ENCODE assay signal across 16 cellular contexts in genomic region chr17:47875586-47875985, GRCh38. TPM values are rescaled to one million over a fixed set of nuclear protein-coding genes. Genes with fewer than 3 reads are reported as not detected.
DNase-seq lines count a peak whose midpoint lies in the region; ATAC-seq, FAIRE-seq and TF ChIP-seq lines count a peak whose summit lies in the region.
"Had no signal": no experiment of that assay in that cellular context is flagged by ENCODE, and none has a peak within 500 bp of the region (broad histone marks: within the 10 kb centered on the region; RNA-seq: fewer than 3 reads in every experiment).

No MANE protein-coding gene starts in this region.

- no peak overlapping the region for H3K4ac ChIP-seq in neuronal stem cell (ENCODE audit: low read length)

- FAIRE-seq in HepG2 (lab: Jason Lieb, UNC): no peak
- FAIRE-seq: GM12892 had no signal

- no peak overlapping the region for H3K14ac ChIP-seq in neuronal stem cell (ENCODE audit: low read length)

- BruUV-seq in HepG2 (replicated peaks; lab: Mats Ljungman, UMichigan): no TSS peak

- H3K79me1 ChIP-seq in neuronal stem cell (ENCODE audit: low read depth, low read length): no peaks in the 10 kb centered on the region

- H3K27me3 ChIP-seq in OCI-LY3 (ENCODE audit: low read depth, low read length): no peaks in the 10 kb centered on the region
- H3K27me3 ChIP-seq in HepG2 (ENCODE audit: control insufficient read depth in 1 of 2, insufficient read depth in 2 of 2, low read length in 2 of 2): peaks cover 5 to 56% of the 10 kb centered on the region in 2 experiments; a peak in 4 of 5 replicates
- H3K27me3 ChIP-seq in neuronal stem cell (ENCODE audit: control insufficient read depth in 3 of 3, insufficient read depth in 3 of 3, low read depth in 1 of 3, low read length in 3 of 3): peaks cover 0 to 89% (median 19%) of the 10 kb centered on the region in 3 experiments

- H2AFZ ChIP-seq in OCI-LY3 (ENCODE audit: low read depth, low read length): no peak overlapping the region
- no peak overlapping the region for H2AFZ ChIP-seq in HepG2 (ENCODE audit: low read length)
- H2AFZ ChIP-seq in neuronal stem cell (ENCODE audit: low read length): no peak overlapping the region

- POLR2A ChIA-PET in HepG2 (lab: Yijun Ruan, JAX): no interaction called here

- no peak overlapping the region for H3K4me3 ChIP-seq in OCI-LY3 (ENCODE audit: low read length)
- no peak overlapping the region for H3K4me3 ChIP-seq in HepG2 (replicated peaks in 1 of 3; ENCODE audit: insufficient read depth in 1 of 3, low read depth in 2 of 3, low read length in 3 of 3)
- no peak overlapping the region for H3K4me3 ChIP-seq in neuronal stem cell (ENCODE audit: low read length in 2 of 2)

- no peak overlapping the region for H2BK5ac ChIP-seq in neuronal stem cell (ENCODE audit: low read length)

- in situ Hi-C loops in HepG2 (cut with HindIII; ENCODE audit: extremely low pct_ligation_motif_present, low pct_unique_long_range_greater_than_20kb): no loop called here

- peak; percentile 43 for DNase-seq in EH (ENCODE audit: low read depth)
- no peak for DNase-seq in HepG2 (ENCODE audit: low spot score)
- DNase-seq in neuronal stem cell (ENCODE audit: low spot score): no peak
- no peak for DNase-seq in Right ventricle myocardium inferior (ENCODE audit: missing footprints)
- no peak for DNase-seq in stimulated activated CD4-positive, alpha-beta T cell treated with anti-CD3 and anti-CD28 coated beads, Interleukin-2, amount 100 ng/mL, for 24 hours
- no peak for DNase-seq in retina
- DNase-seq: CD8-positive, alpha-beta memory T cell; H7; MV-4-11; NCI-H1417 treated with DMSO at 0.1 percent for 48 hours; NCI-H2029; NCI-H510A; NCI-H774 had no signal

- H2AK5ac ChIP-seq in neuronal stem cell (ENCODE audit: low read depth, low read length): peak overlapping the region; percentile 81

- TF ChIP-seq CTCF in OCI-LY3 (IDR thresholded peaks at IDR 0.05; ENCODE audit: low read depth, low read length) (no peak), HepG2 (CRISPR knock-in tag; IDR thresholded peaks at IDR 0.05) (no peak)

- H3K9me3 ChIP-seq in OCI-LY3 (ENCODE audit: insufficient read depth, low read length): no peaks in the 10 kb centered on the region
- H3K9me3 ChIP-seq in HepG2 (ENCODE audit: low read length): no peaks in the 10 kb centered on the region
- no peaks in the 10 kb centered on the region for H3K9me3 ChIP-seq in neuronal stem cell (replicated peaks in 1 of 2; ENCODE audit: control insufficient read depth in 2 of 2, insufficient read depth in 1 of 2, low read depth in 1 of 2, low read length in 2 of 2)

- intact Hi-C loops in HepG2 (cut with micrococcal nuclease; ENCODE audit: unreplicated experiment): no loop called here
- intact Hi-C loops in Right ventricle myocardium inferior (cut with DNase I): no loop called here

- H2BK15ac ChIP-seq in neuronal stem cell (ENCODE audit: low read length): no peak overlapping the region

- H4K91ac ChIP-seq in neuronal stem cell (ENCODE audit: low read depth, low read length, poor library complexity): no peak overlapping the region

- peak overlapping the region; percentile 50 for H3K4me2 ChIP-seq in OCI-LY3 (ENCODE audit: low read length)
- H3K4me2 ChIP-seq in HepG2 (ENCODE audit: low read depth, low read length): no peak overlapping the region; the same call in 1 of the 2 replicates
- H3K4me2 ChIP-seq in neuronal stem cell (ENCODE audit: insufficient read depth, low read length, poor library complexity, severe bottlenecking): no peak overlapping the region

- no peaks in the 10 kb centered on the region for H3K79me2 ChIP-seq in OCI-LY3 (ENCODE audit: low read length)
- H3K79me2 ChIP-seq in HepG2 (ENCODE audit: insufficient read depth, low read length): no peaks in the 10 kb centered on the region

- H3K9ac ChIP-seq in OCI-LY3 (ENCODE audit: low read length) (peak overlapping the region; percentile 62; the same call in 1 of the 2 replicates), HepG2 (ENCODE audit: insufficient read depth, low read depth, low read length) (no peak overlapping the region), neuronal stem cell (ENCODE audit: low read depth, low read length, poor library complexity) (no peak overlapping the region)

- no peak overlapping the region for H2BK120ac ChIP-seq in neuronal stem cell (ENCODE audit: low read depth, low read length)

- peak overlapping the region; percentile 98 for H3K27ac ChIP-seq in OCI-LY3 (ENCODE audit: low read length)
- no peak overlapping the region for H3K27ac ChIP-seq in HepG2 (ENCODE audit: extremely low read length, insufficient read depth, low read length)
- no peak overlapping the region for H3K27ac ChIP-seq in neuronal stem cell (replicated peaks; ENCODE audit: low read length)

- TF ChIP-seq EP300 in HepG2 (IDR thresholded peaks at IDR 0.05; ENCODE audit: low read depth in 2 of 2, low read length in 2 of 2): no peak
- no peak for TF ChIP-seq EP300 in HepG2 (CRISPR knock-in tag; IDR thresholded peaks at IDR 0.05; ENCODE audit: borderline replicate concordance)

- no peak for TF ChIP-seq RAD21 in HepG2 (CRISPR knock-in tag; IDR thresholded peaks at IDR 0.05)

- TF ChIP-seq POLR2A in HepG2 (IDR thresholded peaks at IDR 0.05; ENCODE audit: insufficient read depth in 1 of 2, low read depth in 2 of 2, low read length in 2 of 2): no peak

- CTCF ChIA-PET in HepG2 (lab: Yijun Ruan, JAX; ENCODE audit: low intra/inter-chr PET ratio, low total read pairs): no interaction called here

- no peak overlapping the region for H3K18ac ChIP-seq in neuronal stem cell (ENCODE audit: low read length)

- H4K20me1 ChIP-seq in OCI-LY3 (ENCODE audit: insufficient read depth, low read length): no peaks in the 10 kb centered on the region
- H4K20me1 ChIP-seq in HepG2 (ENCODE audit: insufficient read depth, low read length): no peaks in the 10 kb centered on the region

- H3K4me1 ChIP-seq in OCI-LY3 (ENCODE audit: low read length) (peaks cover 92% of the 10 kb centered on the region), HepG2 (ENCODE audit: insufficient read depth, low read length) (peaks cover 19% of the 10 kb centered on the region), neuronal stem cell (ENCODE audit: control insufficient read depth in 2 of 2, insufficient read depth in 1 of 2, low read depth in 1 of 2, low read length in 2 of 2) (peaks cover 0 to 17% of the 10 kb centered on the region in 2 donors)

- peak; percentile 17; the same call in 1 of the 3 replicates for ATAC-seq in HepG2
- ATAC-seq in Right ventricle myocardium inferior: no peak
- no peak for ATAC-seq in HG03469 (IDR thresholded peaks at IDR 0.05; ENCODE audit: unreplicated experiment)

- H2BK12ac ChIP-seq in neuronal stem cell (ENCODE audit: low read length): no peak overlapping the region

- H3K23ac ChIP-seq in neuronal stem cell (ENCODE audit: low read depth, low read length, poor library complexity): no peak overlapping the region

- no peak overlapping the region for H4K8ac ChIP-seq in neuronal stem cell (ENCODE audit: low read depth, low read length)

- H3K36me3 ChIP-seq in OCI-LY3 (replicated peaks; ENCODE audit: low read depth, low read length) (no peaks in the 10 kb centered on the region), HepG2 (replicated peaks in 1 of 2; ENCODE audit: control insufficient read depth in 1 of 2, insufficient read depth in 2 of 2, low read length in 2 of 2) (no peaks in the 10 kb centered on the region), neuronal stem cell (replicated peaks in 1 of 2; ENCODE audit: control insufficient read depth in 2 of 2, insufficient read depth in 2 of 2, low read length in 2 of 2) (no peaks in the 10 kb centered on the region)

- WGBS in HepG2 (ENCODE audit: low lambda C conversion rate): under 1% methylated on average over 4 of the region's 4 CpGs
- WGBS in neuronal stem cell (ENCODE audit: extremely low coverage in 2 of 2, insufficient read length in 2 of 2, insufficient replicate concordance in 1 of 2), 2 donors: no CpG with 5 or more reads among the region's 4 CpGs

RNA-seq across cellular contexts. Expression of gene SP2, which starts 20.4 kb away (rescaled TPM):
- total RNA-seq in HepG2 (2016; rRNA removed; fragmentation: Illumina TruSeq; extraction: Trizol): 1.4 and 1.5 TPM in 2 replicates
- 0.44 and 0.71 TPM in 2 replicates for total RNA-seq in HepG2 (2016; cell fraction: cytosol; rRNA removed; fragmentation: Illumina TruSeq; extraction: Trizol; ENCODE audit: low read depth)
- total RNA-seq in HepG2 (2016; cell fraction: insoluble cytoplasmic fraction; rRNA removed; fragmentation: Illumina TruSeq; extraction: Trizol): 1.1 and 1.3 TPM in 2 replicates
- 2.2 and 2.7 TPM in 2 replicates for total RNA-seq in HepG2 (2016; cell fraction: membrane; rRNA removed; fragmentation: Illumina TruSeq; extraction: Trizol)
- total RNA-seq in HepG2 (2016; cell fraction: nucleus; rRNA removed; fragmentation: Illumina TruSeq; extraction: Trizol): 1.6 and 2.4 TPM in 2 replicates
- polyA plus RNA-seq in HepG2 (2011; rRNA removed): 4.2 and 4.8 TPM in 2 replicates
- polyA plus RNA-seq in HepG2 (2011; cell fraction: cytosol; rRNA removed): 1.9 and 2.3 TPM in 2 replicates
- 13.9 and 14.8 TPM in 2 replicates for polyA plus RNA-seq in HepG2 (2011; cell fraction: nucleus; rRNA removed)
- polyA plus RNA-seq in HepG2 (2012): 10.5 and 11.9 TPM in 2 replicates
- 1.5 and 1.9 TPM in 2 replicates for polyA plus RNA-seq in HepG2 (2016; cell fraction: cytosol; fragmentation: Illumina TruSeq; extraction: Trizol; ENCODE audit: low read depth)
- polyA plus RNA-seq in HepG2 (2016; cell fraction: insoluble cytoplasmic fraction; fragmentation: Illumina TruSeq; extraction: Trizol; ENCODE audit: low read depth): 6.9 and 11.6 TPM in 2 replicates
- 4.2 and 5.0 TPM in 2 replicates for polyA plus RNA-seq in HepG2 (2016; cell fraction: membrane; fragmentation: Illumina TruSeq; extraction: Trizol; ENCODE audit: low read depth)
- polyA plus RNA-seq in HepG2 (2016; cell fraction: nucleus; fragmentation: Illumina TruSeq; extraction: Trizol; ENCODE audit: insufficient read depth, low read depth): 12.2 and 15.0 TPM in 2 replicates
- 4.3 and 7.9 TPM in 2 replicates for polyA minus RNA-seq in HepG2 (2011; rRNA and poly(A)+ RNA removed; ENCODE audit: low replicate concordance)
- 2.9 and 5.7 TPM in 2 replicates for polyA minus RNA-seq in HepG2 (2011; cell fraction: cytosol; rRNA and poly(A)+ RNA removed)
- polyA minus RNA-seq in HepG2 (2011; cell fraction: nucleus; rRNA and poly(A)+ RNA removed): 3.1 and 3.5 TPM in 2 replicates
- polyA plus RNA-seq in neuronal stem cell (2013, experiment 1 of 2): 26.7 TPM
- polyA plus RNA-seq in neuronal stem cell (2013, experiment 2 of 2): 27.6 TPM
- 11.7 TPM for total RNA-seq in Right ventricle myocardium inferior

RNA-seq across cellular contexts. Expression of gene SP6, which starts 24.6 kb away (rescaled TPM):
- total RNA-seq in HepG2 (2016; rRNA removed; fragmentation: Illumina TruSeq; extraction: Trizol) (0.07 TPM in 1 of 2 replicates, not detected in the other), Right ventricle myocardium inferior (0.19 TPM)
- total RNA-seq in HepG2 (2016; cell fraction: cytosol; rRNA removed; fragmentation: Illumina TruSeq; extraction: Trizol; ENCODE audit: low read depth): not detected in 2 replicates
- 0.04 TPM in 1 of 2 replicates, not detected in the other for total RNA-seq in HepG2 (2016; cell fraction: insoluble cytoplasmic fraction; rRNA removed; fragmentation: Illumina TruSeq; extraction: Trizol)
- total RNA-seq in HepG2 (2016; cell fraction: membrane; rRNA removed; fragmentation: Illumina TruSeq; extraction: Trizol): 0.03 and 0.10 TPM in 2 replicates
- not detected in 2 replicates for total RNA-seq in HepG2 (2016; cell fraction: nucleus; rRNA removed; fragmentation: Illumina TruSeq; extraction: Trizol)
- 0.07 and 0.09 TPM in 2 replicates for polyA plus RNA-seq in HepG2 (2011; rRNA removed)
- 0.05 and 0.07 TPM in 2 replicates for polyA plus RNA-seq in HepG2 (2011; cell fraction: cytosol; rRNA removed)
- 0.19 and 0.28 TPM in 2 replicates for polyA plus RNA-seq in HepG2 (2011; cell fraction: nucleus; rRNA removed)
- polyA plus RNA-seq in HepG2 (2012): 0.09 TPM in 2 replicates
- not detected in 2 replicates for polyA plus RNA-seq in HepG2 (2016; cell fraction: cytosol; fragmentation: Illumina TruSeq; extraction: Trizol; ENCODE audit: low read depth)
- 0.09 TPM in 1 of 2 replicates, not detected in the other for polyA plus RNA-seq in HepG2 (2016; cell fraction: insoluble cytoplasmic fraction; fragmentation: Illumina TruSeq; extraction: Trizol; ENCODE audit: low read depth)
- not detected in 2 replicates for polyA plus RNA-seq in HepG2 (2016; cell fraction: membrane; fragmentation: Illumina TruSeq; extraction: Trizol; ENCODE audit: low read depth)
- 0.15 and 0.19 TPM in 2 replicates for polyA plus RNA-seq in HepG2 (2016; cell fraction: nucleus; fragmentation: Illumina TruSeq; extraction: Trizol; ENCODE audit: insufficient read depth, low read depth)
- polyA minus RNA-seq in HepG2 (2011; rRNA and poly(A)+ RNA removed; ENCODE audit: low replicate concordance): 0.04 and 0.05 TPM in 2 replicates
- not detected in 2 replicates for polyA minus RNA-seq in HepG2 (2011; cell fraction: cytosol; rRNA and poly(A)+ RNA removed)
- polyA minus RNA-seq in HepG2 (2011; cell fraction: nucleus; rRNA and poly(A)+ RNA removed): not detected in 2 replicates
- polyA plus RNA-seq in neuronal stem cell (2013, experiment 1 of 2): 0.24 TPM
- 0.26 TPM for polyA plus RNA-seq in neuronal stem cell (2013, experiment 2 of 2)

RNA-seq across cellular contexts. Expression of gene SCRN2, which starts 34.5 kb away (rescaled TPM):
- 15.0 and 29.5 TPM in 2 replicates for total RNA-seq in HepG2 (2016; rRNA removed; fragmentation: Illumina TruSeq; extraction: Trizol)
- total RNA-seq in HepG2 (2016; cell fraction: cytosol; rRNA removed; fragmentation: Illumina TruSeq; extraction: Trizol; ENCODE audit: low read depth): 14.0 and 15.6 TPM in 2 replicates
- total RNA-seq in HepG2 (2016; cell fraction: insoluble cytoplasmic fraction; rRNA removed; fragmentation: Illumina TruSeq; extraction: Trizol): 14.9 and 29.8 TPM in 2 replicates
- 9.4 and 10.4 TPM in 2 replicates for total RNA-seq in HepG2 (2016; cell fraction: membrane; rRNA removed; fragmentation: Illumina TruSeq; extraction: Trizol)
- total RNA-seq in HepG2 (2016; cell fraction: nucleus; rRNA removed; fragmentation: Illumina TruSeq; extraction: Trizol): 38.4 and 39.4 TPM in 2 replicates
- polyA plus RNA-seq in HepG2 (2011; rRNA removed): 21.7 and 28.6 TPM in 2 replicates
- polyA plus RNA-seq in HepG2 (2011; cell fraction: cytosol; rRNA removed): 12.8 and 18.6 TPM in 2 replicates
- polyA plus RNA-seq in HepG2 (2011; cell fraction: nucleus; rRNA removed): 254 and 255 TPM in 2 replicates
- 16.2 and 19.4 TPM in 2 replicates for polyA plus RNA-seq in HepG2 (2012)
- 2.8 and 3.6 TPM in 2 replicates for polyA plus RNA-seq in HepG2 (2016; cell fraction: cytosol; fragmentation: Illumina TruSeq; extraction: Trizol; ENCODE audit: low read depth)
- polyA plus RNA-seq in HepG2 (2016; cell fraction: insoluble cytoplasmic fraction; fragmentation: Illumina TruSeq; extraction: Trizol; ENCODE audit: low read depth): 11.1 and 13.6 TPM in 2 replicates
- 4.4 and 5.4 TPM in 2 replicates for polyA plus RNA-seq in HepG2 (2016; cell fraction: membrane; fragmentation: Illumina TruSeq; extraction: Trizol; ENCODE audit: low read depth)
- 76.0 and 78.1 TPM in 2 replicates for polyA plus RNA-seq in HepG2 (2016; cell fraction: nucleus; fragmentation: Illumina TruSeq; extraction: Trizol; ENCODE audit: insufficient read depth, low read depth)
- polyA minus RNA-seq in HepG2 (2011; rRNA and poly(A)+ RNA removed; ENCODE audit: low replicate concordance): 22.3 and 32.7 TPM in 2 replicates
- polyA minus RNA-seq in HepG2 (2011; cell fraction: cytosol; rRNA and poly(A)+ RNA removed): 4.6 and 7.0 TPM in 2 replicates
- polyA minus RNA-seq in HepG2 (2011; cell fraction: nucleus; rRNA and poly(A)+ RNA removed): 42.1 and 48.9 TPM in 2 replicates
- 37.2 TPM for polyA plus RNA-seq in neuronal stem cell (2013, experiment 1 of 2)
- polyA plus RNA-seq in neuronal stem cell (2013, experiment 2 of 2): 36.3 TPM
- total RNA-seq in Right ventricle myocardium inferior: 27.0 TPM

RNA-seq across cellular contexts. Expression of gene LRRC46, which starts 44.1 kb away (rescaled TPM):
- total RNA-seq in HepG2 (2016; rRNA removed; fragmentation: Illumina TruSeq; extraction: Trizol) (0.09 and 0.13 TPM in 2 replicates), Right ventricle myocardium inferior (0.30 TPM)
- total RNA-seq in HepG2 (2016; cell fraction: cytosol; rRNA removed; fragmentation: Illumina TruSeq; extraction: Trizol; ENCODE audit: low read depth): 0.26 TPM in 1 of 2 replicates, not detected in the other
- total RNA-seq in HepG2 (2016; cell fraction: insoluble cytoplasmic fraction; rRNA removed; fragmentation: Illumina TruSeq; extraction: Trizol): 0.15 and 0.22 TPM in 2 replicates
- total RNA-seq in HepG2 (2016; cell fraction: membrane; rRNA removed; fragmentation: Illumina TruSeq; extraction: Trizol): 0.14 TPM in 1 of 2 replicates, not detected in the other
- 0.43 TPM in 1 of 2 replicates, not detected in the other for total RNA-seq in HepG2 (2016; cell fraction: nucleus; rRNA removed; fragmentation: Illumina TruSeq; extraction: Trizol)
- polyA plus RNA-seq in HepG2 (2011; rRNA removed): 0.09 and 0.16 TPM in 2 replicates
- polyA plus RNA-seq in HepG2 (2011; cell fraction: cytosol; rRNA removed): 0.15 and 0.18 TPM in 2 replicates
- polyA plus RNA-seq in HepG2 (2011; cell fraction: nucleus; rRNA removed): 0.19 and 0.42 TPM in 2 replicates
- polyA plus RNA-seq in HepG2 (2012): 0.70 and 0.75 TPM in 2 replicates
- 0.11 and 0.22 TPM in 2 replicates for polyA plus RNA-seq in HepG2 (2016; cell fraction: cytosol; fragmentation: Illumina TruSeq; extraction: Trizol; ENCODE audit: low read depth)
- polyA plus RNA-seq in HepG2 (2016; cell fraction: insoluble cytoplasmic fraction; fragmentation: Illumina TruSeq; extraction: Trizol; ENCODE audit: low read depth): 0.35 and 0.46 TPM in 2 replicates
- 0.23 TPM in 2 replicates for polyA plus RNA-seq in HepG2 (2016; cell fraction: membrane; fragmentation: Illumina TruSeq; extraction: Trizol; ENCODE audit: low read depth)
- 0.43 and 0.74 TPM in 2 replicates for polyA plus RNA-seq in HepG2 (2016; cell fraction: nucleus; fragmentation: Illumina TruSeq; extraction: Trizol; ENCODE audit: insufficient read depth, low read depth)
- 0.46 and 1.2 TPM in 2 replicates for polyA minus RNA-seq in HepG2 (2011; rRNA and poly(A)+ RNA removed; ENCODE audit: low replicate concordance)
- 0.44 and 0.59 TPM in 2 replicates for polyA minus RNA-seq in HepG2 (2011; cell fraction: cytosol; rRNA and poly(A)+ RNA removed)
- polyA minus RNA-seq in HepG2 (2011; cell fraction: nucleus; rRNA and poly(A)+ RNA removed): 0.62 TPM in 1 of 2 replicates, not detected in the other
- polyA plus RNA-seq in neuronal stem cell (2013, experiment 1 of 2): 0.17 TPM
- polyA plus RNA-seq in neuronal stem cell (2013, experiment 2 of 2): 0.32 TPM

RNA-seq across cellular contexts. Expression of gene MRPL10, which starts 44.2 kb away (rescaled TPM):
- total RNA-seq in HepG2 (2016; rRNA removed; fragmentation: Illumina TruSeq; extraction: Trizol) (56.7 and 59.7 TPM in 2 replicates), Right ventricle myocardium inferior (54.9 TPM)
- total RNA-seq in HepG2 (2016; cell fraction: cytosol; rRNA removed; fragmentation: Illumina TruSeq; extraction: Trizol; ENCODE audit: low read depth): 23.2 and 23.8 TPM in 2 replicates
- total RNA-seq in HepG2 (2016; cell fraction: insoluble cytoplasmic fraction; rRNA removed; fragmentation: Illumina TruSeq; extraction: Trizol): 54.4 and 59.8 TPM in 2 replicates
- total RNA-seq in HepG2 (2016; cell fraction: membrane; rRNA removed; fragmentation: Illumina TruSeq; extraction: Trizol): 57.6 and 61.5 TPM in 2 replicates
- 27.0 and 27.8 TPM in 2 replicates for total RNA-seq in HepG2 (2016; cell fraction: nucleus; rRNA removed; fragmentation: Illumina TruSeq; extraction: Trizol)
- polyA plus RNA-seq in HepG2 (2011; rRNA removed): 149 and 157 TPM in 2 replicates
- polyA plus RNA-seq in HepG2 (2011; cell fraction: cytosol; rRNA removed): 163 and 193 TPM in 2 replicates
- 84.2 and 97.9 TPM in 2 replicates for polyA plus RNA-seq in HepG2 (2011; cell fraction: nucleus; rRNA removed)
- 98.1 and 124 TPM in 2 replicates for polyA plus RNA-seq in HepG2 (2012)
- polyA plus RNA-seq in HepG2 (2016; cell fraction: cytosol; fragmentation: Illumina TruSeq; extraction: Trizol; ENCODE audit: low read depth): 32.0 and 36.2 TPM in 2 replicates
- 90.1 and 104 TPM in 2 replicates for polyA plus RNA-seq in HepG2 (2016; cell fraction: insoluble cytoplasmic fraction; fragmentation: Illumina TruSeq; extraction: Trizol; ENCODE audit: low read depth)
- polyA plus RNA-seq in HepG2 (2016; cell fraction: membrane; fragmentation: Illumina TruSeq; extraction: Trizol; ENCODE audit: low read depth): 63.3 and 69.4 TPM in 2 replicates
- polyA plus RNA-seq in HepG2 (2016; cell fraction: nucleus; fragmentation: Illumina TruSeq; extraction: Trizol; ENCODE audit: insufficient read depth, low read depth): 52.7 and 55.5 TPM in 2 replicates
- polyA minus RNA-seq in HepG2 (2011; rRNA and poly(A)+ RNA removed; ENCODE audit: low replicate concordance): 135 and 309 TPM in 2 replicates
- 101 and 106 TPM in 2 replicates for polyA minus RNA-seq in HepG2 (2011; cell fraction: cytosol; rRNA and poly(A)+ RNA removed)
- 28.0 and 36.1 TPM in 2 replicates for polyA minus RNA-seq in HepG2 (2011; cell fraction: nucleus; rRNA and poly(A)+ RNA removed)
- 80.5 TPM for polyA plus RNA-seq in neuronal stem cell (2013, experiment 1 of 2)
- 84.1 TPM for polyA plus RNA-seq in neuronal stem cell (2013, experiment 2 of 2)
